In genomic region chr15:45759910-45760309, GRCh38 we compare ENCODE assay signal across 18 cellular contexts.
"Had no signal": no experiment of that assay in that cellular context is flagged by ENCODE, and none has a peak within 500 bp of the region (broad histone marks: within the 10 kb centered on the region; RNA-seq: fewer than 3 reads in every experiment).

No MANE protein-coding gene starts in this region.

- DNase-seq: cerebellar nuclear complex; effector CD4-positive, alpha-beta T cell; gastrocnemius medialis; heart right ventricle; islet precursor cell; mammary epithelial cell; natural killer cell; posterior cingulate gyrus; sigmoid colon; stimulated activated CD4-positive, alpha-beta T cell treated with anti-CD3 and anti-CD28 coated beads, Interleukin-2, amount 100 ng/mL, for 24 hours; stimulated activated naive CD4-positive, alpha-beta T cell; stomach; substantia nigra; trophoblast cell had no signal

- H3K27me3 ChIP-seq: esophagus muscularis mucosa, gastrocnemius medialis, right atrium auricular region, sigmoid colon, stomach had no signal

- H3K4me1 Mint-ChIP-seq: natural killer cell had no signal

- H3K9me3 Mint-ChIP-seq: dendritic cell treated with granulocyte-macrophage colony-stimulating factor and Interleukin-4, amounts not matched to agents 40 ng/mL and 50 ng/mL, for 4 days had no signal

- H3K4me3 Mint-ChIP-seq: dendritic cell treated with granulocyte-macrophage colony-stimulating factor and Interleukin-4, amounts not matched to agents 40 ng/mL and 50 ng/mL, for 4 days; natural killer cell had no signal

- H3K36me3 ChIP-seq: esophagus muscularis mucosa, gastrocnemius medialis, heart right ventricle, right atrium auricular region, sigmoid colon, stomach had no signal

- H3K9me3 ChIP-seq: esophagus muscularis mucosa, gastrocnemius medialis, right atrium auricular region, sigmoid colon, stomach had no signal

- H3K4me3 ChIP-seq: esophagus muscularis mucosa, gastrocnemius medialis, heart right ventricle, right atrium auricular region, sigmoid colon, skin epidermis, stomach had no signal

- H3K27ac ChIP-seq: esophagus muscularis mucosa, gastrocnemius medialis, heart right ventricle, right atrium auricular region, sigmoid colon, skin epidermis, stomach had no signal

- H3K27ac Mint-ChIP-seq: dendritic cell treated with granulocyte-macrophage colony-stimulating factor and Interleukin-4, amounts not matched to agents 40 ng/mL and 50 ng/mL, for 4 days; natural killer cell had no signal

- H3K36me3 Mint-ChIP-seq: natural killer cell had no signal

- H3K4me1 ChIP-seq: esophagus muscularis mucosa, gastrocnemius medialis, heart right ventricle, right atrium auricular region, sigmoid colon, stomach had no signal
